In the genomic region with DNA sequence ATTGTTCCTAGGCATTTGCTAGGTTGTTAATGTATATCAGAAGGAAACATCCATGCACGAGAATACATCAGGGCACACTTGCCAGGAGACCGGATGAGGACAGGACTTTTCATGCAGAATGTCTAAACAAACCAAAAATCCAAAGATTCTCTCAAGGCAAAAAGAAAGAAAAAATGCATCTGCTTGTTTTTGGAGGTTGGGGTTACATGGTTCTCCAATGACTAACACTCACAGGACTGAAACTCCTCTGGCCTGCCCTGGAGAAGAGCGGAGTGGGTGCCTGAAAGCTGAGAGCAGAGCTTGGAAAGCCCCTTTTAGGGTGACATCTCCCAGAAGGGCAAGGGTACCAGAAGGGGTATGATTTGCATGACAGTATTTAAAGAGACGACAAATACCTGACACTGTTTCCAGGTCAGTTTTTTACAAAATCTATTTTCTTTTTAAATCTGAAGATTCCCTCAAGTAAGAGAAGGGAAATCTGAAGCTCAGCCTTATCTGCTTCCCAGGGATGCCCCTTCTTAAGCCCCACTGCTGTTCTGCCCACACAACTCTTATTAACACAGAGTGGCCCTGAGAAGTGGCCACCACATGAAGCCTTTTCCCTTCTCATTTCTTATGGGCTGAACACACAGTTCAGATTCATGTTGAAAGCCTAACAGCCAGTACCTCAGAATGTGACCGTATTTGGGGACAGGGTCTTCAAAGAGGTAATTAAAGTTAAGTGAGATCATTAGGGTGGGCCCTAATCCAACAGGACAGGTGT, we compare ENCODE assay signal across 8 cellular contexts.
DNase-seq lines count a peak whose midpoint lies in the region; ATAC-seq and TF ChIP-seq lines count a peak whose summit lies in the region.

No MANE protein-coding gene starts in this region.

- peak overlapping the region; percentile 14; the same call in 1 of the 2 replicates for H2AFZ ChIP-seq in MM.1S (ENCODE audit: low read length)

- no peaks in the 10 kb centered on the region for H4K20me1 ChIP-seq in MM.1S (ENCODE audit: insufficient read depth, low read length)

- peak overlapping the region; percentile 60 for H3K4me2 ChIP-seq in MM.1S (ENCODE audit: low read depth, low read length)

- peaks cover 9 to 64% (median 28%) of the 10 kb centered on the region in 3 donors for H3K36me3 Mint-ChIP-seq in CD8-positive, alpha-beta memory T cell

- ATAC-seq in GM18858 (IDR thresholded peaks at IDR 0.05; ENCODE audit: unreplicated experiment), result peak; percentile 88
- no peak for ATAC-seq in upper lobe of left lung (ENCODE audit: low FRiP score in 2 of 2)

- peak overlapping the region; percentile 67; the same call in 1 of the 2 replicates for H3K27ac ChIP-seq in MM.1S (ENCODE audit: low read length)
- H3K27ac ChIP-seq in CD8-positive, alpha-beta memory T cell (ENCODE audit: low read depth, low read length), result no peak overlapping the region
- no peak overlapping the region for H3K27ac ChIP-seq in esophagus muscularis mucosa (replicated peaks in 1 of 4)
- no peak overlapping the region for H3K27ac ChIP-seq in suprapubic skin
- H3K27ac ChIP-seq in upper lobe of left lung, result no peak overlapping the region

- peak overlapping the region in 4 of 8 donors; percentile 2 to 94 (median 42) for H3K27ac Mint-ChIP-seq in CD8-positive, alpha-beta memory T cell

- peaks cover 8 to 13% (median 10%) of the 10 kb centered on the region in 3 donors for H3K4me1 Mint-ChIP-seq in CD8-positive, alpha-beta memory T cell

- H3K36me3 ChIP-seq in MM.1S (replicated peaks; ENCODE audit: insufficient read depth, low read length) (no peaks in the 10 kb centered on the region), esophagus muscularis mucosa (peaks cover 0 to 9% (median 0%) of the 10 kb centered on the region in 4 donors), suprapubic skin (no peaks in the 10 kb centered on the region), upper lobe of left lung (no peaks in the 10 kb centered on the region)
- no peaks in the 10 kb centered on the region for H3K36me3 ChIP-seq in CD8-positive, alpha-beta memory T cell (ENCODE audit: insufficient read depth, low read length)

- H3F3A ChIP-seq in MM.1S (ENCODE audit: insufficient read depth, low read length), result peaks cover 9% of the 10 kb centered on the region

- TF ChIP-seq CTCF in MM.1S (IDR thresholded peaks at IDR 0.05; ENCODE audit: low read length) (no peak), esophagus muscularis mucosa (IDR thresholded peaks at IDR 0.05) (no peak), suprapubic skin (IDR thresholded peaks at IDR 0.05) (no peak), upper lobe of left lung (IDR thresholded peaks at IDR 0.05) (no peak)

- H3K4me3 ChIP-seq in MM.1S (ENCODE audit: low read length), result peak overlapping the region; percentile 8; the same call in 1 of the 2 replicates
- H3K4me3 ChIP-seq in CD8-positive, alpha-beta memory T cell (ENCODE audit: low read length), result no peak overlapping the region
- H3K4me3 ChIP-seq in esophagus muscularis mucosa, result no peak overlapping the region
- H3K4me3 ChIP-seq in suprapubic skin, result no peak overlapping the region
- no peak overlapping the region for H3K4me3 ChIP-seq in upper lobe of left lung

- H3K9me3 Mint-ChIP-seq in CD8-positive, alpha-beta memory T cell, result no peaks in the 10 kb centered on the region

- peaks cover 16% of the 10 kb centered on the region for H3K4me1 ChIP-seq in MM.1S (ENCODE audit: low read length)
- H3K4me1 ChIP-seq in CD8-positive, alpha-beta memory T cell (ENCODE audit: insufficient read depth, low read length), result no peaks in the 10 kb centered on the region
- H3K4me1 ChIP-seq in esophagus muscularis mucosa, result peaks cover 0 to 27% (median 14%) of the 10 kb centered on the region in 4 donors
- H3K4me1 ChIP-seq in suprapubic skin, result no peaks in the 10 kb centered on the region
- H3K4me1 ChIP-seq in upper lobe of left lung, result no peaks in the 10 kb centered on the region

- H3K27me3 Mint-ChIP-seq in CD8-positive, alpha-beta memory T cell, result no peaks in the 10 kb centered on the region

- CTCF ChIA-PET in CD8-positive, alpha-beta memory T cell (lab: Charles Lee), result no interaction called here

- 75% methylated on average over 5 of the region's 5 CpGs for WGBS in esophagus muscularis mucosa
- WGBS in suprapubic skin, result 88% methylated on average over 5 of the region's 5 CpGs
- 89 to 93% methylated on average over 5 of the region's 5 CpGs for WGBS in upper lobe of left lung, 2 donors

- H3K4me3 Mint-ChIP-seq in CD8-positive, alpha-beta memory T cell, result no peak overlapping the region

- no peaks in the 10 kb centered on the region for H3K27me3 ChIP-seq in MM.1S (replicated peaks; ENCODE audit: insufficient read depth, low read length)
- H3K27me3 ChIP-seq in CD8-positive, alpha-beta memory T cell (ENCODE audit: insufficient read depth, low read length, poor library complexity, severe bottlenecking), result no peaks in the 10 kb centered on the region
- H3K27me3 ChIP-seq in esophagus muscularis mucosa, result no peaks in the 10 kb centered on the region
- H3K27me3 ChIP-seq in suprapubic skin, result no peaks in the 10 kb centered on the region
- no peaks in the 10 kb centered on the region for H3K27me3 ChIP-seq in upper lobe of left lung

- H3K79me2 ChIP-seq in MM.1S (ENCODE audit: low read length), result no peaks in the 10 kb centered on the region

- POLR2A ChIA-PET in CD8-positive, alpha-beta memory T cell (lab: Charles Lee), result no interaction called here

- no peak for TF ChIP-seq POLR2A in esophagus muscularis mucosa (IDR thresholded peaks at IDR 0.05; ENCODE audit: low read depth)
- TF ChIP-seq POLR2A in suprapubic skin (IDR thresholded peaks at IDR 0.05), result no peak
- no peak for TF ChIP-seq POLR2A in upper lobe of left lung (IDR thresholded peaks at IDR 0.05)

- no peaks in the 10 kb centered on the region for H3K9me2 ChIP-seq in MM.1S (replicated peaks; ENCODE audit: insufficient read depth, low read length)

- no peak for TF ChIP-seq EP300 in esophagus muscularis mucosa (IDR thresholded peaks at IDR 0.05)
- TF ChIP-seq EP300 in suprapubic skin (IDR thresholded peaks at IDR 0.05), result no peak
- no peak for TF ChIP-seq EP300 in upper lobe of left lung (IDR thresholded peaks at IDR 0.05)

- DNase-seq in HCEC 1CT (peak; percentile 78), MM.1S (peak; percentile 80), myocyte (ENCODE audit: low read depth) (peak; percentile 55), esophagus muscularis mucosa (ENCODE audit: extremely low spot score) (no peak), suprapubic skin (ENCODE audit: low spot score in 2 of 2) (no peak), upper lobe of left lung (no peak)
- no peak for DNase-seq in CD8-positive, alpha-beta memory T cell

- intact Hi-C loops in esophagus muscularis mucosa (cut with DNase I), result no loop called here

- H3K9ac ChIP-seq in MM.1S (ENCODE audit: low read length), result no peak overlapping the region

- H3K9me3 ChIP-seq in MM.1S (replicated peaks; ENCODE audit: insufficient read depth, low read length), result no peaks in the 10 kb centered on the region
- no peaks in the 10 kb centered on the region for H3K9me3 ChIP-seq in CD8-positive, alpha-beta memory T cell (ENCODE audit: low read length)
- H3K9me3 ChIP-seq in esophagus muscularis mucosa, result no peaks in the 10 kb centered on the region
- H3K9me3 ChIP-seq in suprapubic skin, result no peaks in the 10 kb centered on the region
- no peaks in the 10 kb centered on the region for H3K9me3 ChIP-seq in upper lobe of left lung

Comparison
In these comparisons a context has a peak if more than half of its experiments do, and no peak if none do; other contexts are left out.
1. DNase-seq: peak in HCEC 1CT (single experiment), MM.1S (single experiment) and myocyte (single experiment); none in CD8-positive, alpha-beta memory T cell (0 of 5), esophagus muscularis mucosa (single experiment), suprapubic skin (0 of 2) and upper lobe of left lung (0 of 2).